In genomic region chr17:951388-952132, GRCh38 we compare ENCODE assay signal across 9 cellular contexts. TPM values are rescaled to one million over a fixed set of nuclear protein-coding genes. Genes with fewer than 3 reads are reported as not detected.
DNase-seq lines count a peak whose midpoint lies in the region; ATAC-seq and TF ChIP-seq lines count a peak whose summit lies in the region.
"Had no signal": no experiment of that assay in that cellular context is flagged by ENCODE, and none has a peak within 500 bp of the region (broad histone marks: within the 10 kb centered on the region; RNA-seq: fewer than 3 reads in every experiment).

No MANE protein-coding gene starts in this region.

- no peaks in the 10 kb centered on the region for H4K20me1 ChIP-seq in Karpas-422 (ENCODE audit: insufficient read depth, low read depth, low read length)

- POLR2A ChIA-PET in AG04450 (lab: Yijun Ruan, JAX), result interaction anchor here (0.6 to 1.6 kb wide), 11 partner anchors 16 to 170 kb away, joined by 3 to 29 read pairs (median 4); partner anchors contain the start of genes GLOD4, MRM3 and NXN

- peaks cover 1% of the 10 kb centered on the region for H3K4me1 Mint-ChIP-seq in activated T-cell treated with anti-CD3 and anti-CD28 coated beads, Interleukin-2, amount 50 U/mL, for 24 hours (ENCODE audit: low read depth)

- no peaks in the 10 kb centered on the region for H3K9me3 Mint-ChIP-seq in activated T-cell treated with anti-CD3 and anti-CD28 coated beads, Interleukin-2, amount 50 U/mL, for 24 hours

- H3K79me2 ChIP-seq in Karpas-422 (ENCODE audit: low read length), result no peaks in the 10 kb centered on the region

- intact Hi-C loops in lower lobe of right lung (cut with DNase I), result no loop called here

- no peak overlapping the region for H2AFZ ChIP-seq in Karpas-422 (ENCODE audit: low read length)

- H3K36me3 Mint-ChIP-seq in activated T-cell treated with anti-CD3 and anti-CD28 coated beads, Interleukin-2, amount 50 U/mL, for 24 hours (ENCODE audit: low read depth), result no peaks in the 10 kb centered on the region

- H3K9me3 ChIP-seq in AG04450 (ENCODE audit: control insufficient read depth, insufficient read depth, low read length) (peaks cover 10% of the 10 kb centered on the region; the same call in 1 of the 2 replicates), lower lobe of right lung (no peaks in the 10 kb centered on the region), Karpas-422 (ENCODE audit: low read length) (peaks cover 3% of the 10 kb centered on the region; the same call in 1 of the 2 replicates)

- no peak overlapping the region for H3K27ac Mint-ChIP-seq in activated T-cell treated with anti-CD3 and anti-CD28 coated beads, Interleukin-2, amount 50 U/mL, for 24 hours

- no peaks in the 10 kb centered on the region for H3K36me3 ChIP-seq in lower lobe of right lung
- H3K36me3 ChIP-seq in Karpas-422 (ENCODE audit: insufficient read depth, low read length), result no peaks in the 10 kb centered on the region

- H3K9ac ChIP-seq in Karpas-422 (ENCODE audit: low read length), result no peak overlapping the region

- TF ChIP-seq CTCF in AG04450 (IDR thresholded peaks at IDR 0.05; ENCODE audit: low read depth, low read length) (0 out of 2 replicates have a peak, but pooled peaks have one; percentile 8), lower lobe of right lung (IDR thresholded peaks at IDR 0.05) (no peak)

- no peak overlapping the region for H3K4me2 ChIP-seq in Karpas-422 (ENCODE audit: low read depth, low read length, poor library complexity, severe bottlenecking)

- peak overlapping the region; percentile 29 for H3K4me3 ChIP-seq in AG04450 (ENCODE audit: low read depth, low read length)
- peak overlapping the region; percentile 14 for H3K4me3 ChIP-seq in lower lobe of right lung
- no peak overlapping the region for H3K4me3 ChIP-seq in Karpas-422 (ENCODE audit: low read length)

- no peak overlapping the region for H3K4me3 Mint-ChIP-seq in activated T-cell treated with anti-CD3 and anti-CD28 coated beads, Interleukin-2, amount 50 U/mL, for 24 hours

- H3K4me1 ChIP-seq in lower lobe of right lung (peaks cover 16% of the 10 kb centered on the region), Karpas-422 (ENCODE audit: low read length) (no peaks in the 10 kb centered on the region)

- ATAC-seq in lower lobe of right lung (peak; percentile 59 to 71), HG03432 (IDR thresholded peaks at IDR 0.05; ENCODE audit: unreplicated experiment) (no peak), HG03342 (IDR thresholded peaks at IDR 0.05; ENCODE audit: unreplicated experiment) (no peak)

- peaks cover 22% of the 10 kb centered on the region for H3K27me3 Mint-ChIP-seq in activated T-cell treated with anti-CD3 and anti-CD28 coated beads, Interleukin-2, amount 50 U/mL, for 24 hours

- DNase-seq in AG04450 (ENCODE audit: low read depth, low spot score), result peak; percentile 73
- DNase-seq in LHCN-M2 (ENCODE audit: low read depth), result peak; percentile 71
- peak; percentile 66 for DNase-seq in cerebellar cortex (ENCODE audit: low spot score)
- no peak for DNase-seq in lower lobe of right lung
- DNase-seq in Karpas-422, result no peak
- no peak for DNase-seq in activated T-cell treated with anti-CD3 and anti-CD28 coated beads, Interleukin-2, amount 50 U/mL, for 24 hours
- DNase-seq: activated T-cell treated with anti-CD3 and anti-CD28 coated beads, Interleukin-2, amount 50 U/mL, for 1 hour had no signal

- H3K27ac ChIP-seq in AG04450 (ENCODE audit: low read depth, low read length), result peak overlapping the region; percentile 98
- H3K27ac ChIP-seq in lower lobe of right lung, result peak overlapping the region; percentile 62
- H3K27ac ChIP-seq in Karpas-422 (ENCODE audit: low read length), result no peak overlapping the region

- no peaks in the 10 kb centered on the region for H3K9me2 ChIP-seq in Karpas-422 (replicated peaks; ENCODE audit: insufficient read depth, low read length)

- CTCF ChIA-PET in AG04450 (lab: Charles Lee), result interaction anchor here (0.7 to 1.0 kb wide), 3 partner anchors 30 to 188 kb away, joined by 3 read pairs; no protein-coding TSS in a partner anchor

- H3K27me3 ChIP-seq in AG04450 (ENCODE audit: control insufficient read depth, insufficient read depth, low read length), result no peaks in the 10 kb centered on the region
- no peaks in the 10 kb centered on the region for H3K27me3 ChIP-seq in lower lobe of right lung (ENCODE audit: low read depth)
- no peaks in the 10 kb centered on the region for H3K27me3 ChIP-seq in Karpas-422 (ENCODE audit: low read length)

RNA-seq across cellular contexts. Expression of gene NXN, which starts 28.0 kb away (rescaled TPM):
- polyA plus RNA-seq in AG04450 (2011; rRNA removed), result 118 and 135 TPM in 2 replicates
- polyA minus RNA-seq in AG04450 (2011; rRNA and poly(A)+ RNA removed), result 197 and 233 TPM in 2 replicates
- 9.6 and 12.9 TPM in 2 replicates for total RNA-seq in LHCN-M2 (2014; rRNA removed)
- polyA plus RNA-seq in LHCN-M2 (2012), result 30.0 TPM
- total RNA-seq in lower lobe of right lung, result 42.6 TPM
- 1.1 TPM in 1 of 2 replicates, not detected in the other for total RNA-seq in Karpas-422 (2014; rRNA removed; shearing (Covaris generic); ENCODE audit: low replicate concordance)

RNA-seq across cellular contexts. Expression of gene TIMM22, which starts 45.4 kb away (rescaled TPM):
- 17.7 and 18.1 TPM in 2 replicates for polyA plus RNA-seq in AG04450 (2011; rRNA removed)
- 13.9 and 15.9 TPM in 2 replicates for polyA minus RNA-seq in AG04450 (2011; rRNA and poly(A)+ RNA removed)
- total RNA-seq in LHCN-M2 (2014; rRNA removed) (24.6 and 29.2 TPM in 2 replicates), lower lobe of right lung (9.1 TPM)
- polyA plus RNA-seq in LHCN-M2 (2012), result 18.3 TPM
- total RNA-seq in Karpas-422 (2014; rRNA removed; shearing (Covaris generic); ENCODE audit: low replicate concordance), result 4.7 and 7.2 TPM in 2 replicates

Comparison
In these comparisons a context has a peak if more than half of its experiments do, and no peak if none do; other contexts are left out.
1. DNase-seq: peak in AG04450 (single experiment), LHCN-M2 (single experiment) and cerebellar cortex (single experiment); none in lower lobe of right lung (single experiment), Karpas-422 (single experiment) and activated T-cell treated with anti-CD3 and anti-CD28 coated beads, Interleukin-2, amount 50 U/mL, for 24 hours (single experiment).
2. ATAC-seq: peak in lower lobe of right lung (2 of 2); none in HG03432 (single experiment) and HG03342 (single experiment).